In the genomic region with DNA sequence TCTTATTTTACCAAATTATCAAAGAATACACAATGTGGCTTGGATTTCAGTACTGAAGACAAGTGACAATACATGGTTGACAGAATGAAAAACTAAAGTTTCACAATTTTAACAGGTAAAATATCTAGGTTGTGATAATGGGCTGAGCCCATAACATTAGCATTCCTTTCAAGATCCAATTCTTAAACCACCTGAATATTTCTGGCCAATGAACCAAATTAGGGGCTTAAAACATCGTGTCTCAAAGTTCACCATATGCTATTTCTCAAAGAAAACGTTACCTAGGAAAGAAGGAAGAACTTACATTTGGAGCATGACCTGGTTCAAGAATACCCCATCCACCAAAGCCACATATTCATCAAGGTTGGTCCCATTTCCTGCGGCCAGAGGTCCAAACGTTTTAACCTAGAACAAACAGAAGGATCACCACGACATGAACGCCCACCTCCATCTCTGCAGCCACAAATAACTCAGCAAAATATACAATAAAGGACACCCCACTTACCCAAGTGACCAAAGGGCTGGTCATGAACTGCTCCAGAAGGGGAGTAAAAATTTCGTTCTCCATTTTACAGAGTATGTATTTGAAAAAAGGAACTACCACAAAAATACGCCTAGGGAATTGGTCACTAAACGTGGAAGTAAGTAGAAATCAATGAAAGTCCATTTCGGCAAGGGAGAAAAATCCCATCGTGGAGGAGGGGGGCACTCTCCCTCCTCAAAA, we compare ENCODE assay signal across 8 cellular contexts. TPM values are rescaled to one million over a fixed set of nuclear protein-coding genes. Genes with fewer than 3 reads are reported as not detected.
A peak's percentile ranks its signal among the peaks of the same experiment; 100 is the strongest.
DNase-seq lines count a peak whose midpoint lies in the region; ATAC-seq, FAIRE-seq and TF ChIP-seq lines count a peak whose summit lies in the region.

No MANE protein-coding gene starts in this region.

- H3K4me1 Mint-ChIP-seq in astrocyte (ENCODE audit: low read depth, unreplicated experiment), result peaks cover 14% of the 10 kb centered on the region

- H3K9me3 Mint-ChIP-seq in astrocyte (ENCODE audit: unreplicated experiment), result no peaks in the 10 kb centered on the region

- ATAC-seq in HG03520 (IDR thresholded peaks at IDR 0.05; ENCODE audit: unreplicated experiment), result no peak
- no peak for ATAC-seq in GM19467 (IDR thresholded peaks at IDR 0.05; ENCODE audit: unreplicated experiment)
- no peak for ATAC-seq in HG02678 (IDR thresholded peaks at IDR 0.05; ENCODE audit: unreplicated experiment)

- peak overlapping the region; percentile 82 for H3K27ac ChIP-seq in astrocyte (ENCODE audit: low read depth, low read length)
- H3K27ac ChIP-seq in temporal lobe (ENCODE audit: low read depth, low read length), result peak overlapping the region; percentile 92

- H3K36me3 Mint-ChIP-seq in astrocyte (ENCODE audit: low read depth, unreplicated experiment), result peaks cover 4% of the 10 kb centered on the region

- peak overlapping the region; percentile 96 for H3K4me3 Mint-ChIP-seq in astrocyte (ENCODE audit: unreplicated experiment)

- FAIRE-seq in astrocyte (lab: Jason Lieb, UNC), result no peak

- no peaks in the 10 kb centered on the region for H3K4me1 ChIP-seq in astrocyte (ENCODE audit: insufficient read depth, low read length)

- peaks cover 54% of the 10 kb centered on the region for H3K79me2 ChIP-seq in astrocyte (ENCODE audit: insufficient read depth, low read length)

- H3K27ac Mint-ChIP-seq in astrocyte (ENCODE audit: unreplicated experiment), result peak overlapping the region; percentile 86

- H3K27me3 Mint-ChIP-seq in astrocyte (ENCODE audit: low read depth, unreplicated experiment), result no peaks in the 10 kb centered on the region

- TF ChIP-seq CTCF in GM06990 (IDR thresholded peaks at IDR 0.05; ENCODE audit: insufficient read depth, low read length, poor library complexity, severe bottlenecking), result no peak
- no peak for TF ChIP-seq CTCF in astrocyte (IDR thresholded peaks at IDR 0.05; ENCODE audit: insufficient read depth, low read depth, low read length)

- DNase-seq in GM06990 (ENCODE audit: extremely low read depth, insufficient read length) (no peak), MG63 (no peak), astrocyte (ENCODE audit: low read depth) (no peak), kidney tubule cell (ENCODE audit: low spot score) (peak; percentile 13)

- peaks cover 11% of the 10 kb centered on the region for H4K20me1 ChIP-seq in astrocyte (ENCODE audit: insufficient read depth, low read length)

- H3K4me2 ChIP-seq in astrocyte (ENCODE audit: low read length), result peak overlapping the region; percentile 88

- no peaks in the 10 kb centered on the region for H3K36me3 ChIP-seq in GM06990 (ENCODE audit: control insufficient read depth, insufficient read depth, low read length)
- no peaks in the 10 kb centered on the region; the same call in none of the 2 replicates for H3K36me3 ChIP-seq in MG63
- H3K36me3 ChIP-seq in astrocyte (ENCODE audit: insufficient read depth, low read length), result no peaks in the 10 kb centered on the region

- H3K27me3 ChIP-seq in GM06990 (replicated peaks; ENCODE audit: control insufficient read depth, insufficient read depth, low read length) (no peaks in the 10 kb centered on the region), MG63 (no peaks in the 10 kb centered on the region), astrocyte (ENCODE audit: insufficient read depth, low read length) (no peaks in the 10 kb centered on the region)

- H2AFZ ChIP-seq in astrocyte (ENCODE audit: low read depth, low read length), result peak overlapping the region; percentile 94

- H3K9ac ChIP-seq in astrocyte (ENCODE audit: low read length), result peak overlapping the region; percentile 94

- H3K4me3 ChIP-seq in GM06990 (replicated peaks; ENCODE audit: low read depth, low read length) (peak overlapping the region; percentile 98), MG63 (peak overlapping the region; percentile 91), astrocyte (ENCODE audit: insufficient read depth, low read depth, low read length) (peak overlapping the region; percentile 79)

- H3K9me3 ChIP-seq in MG63, result no peaks in the 10 kb centered on the region
- H3K9me3 ChIP-seq in astrocyte (ENCODE audit: insufficient read depth, low read depth, low read length), result no peaks in the 10 kb centered on the region

RNA-seq across cellular contexts. Expression of gene CCDC88A, which starts 1.0 kb away (rescaled TPM):
- 11.8 and 28.3 TPM in 2 replicates for total RNA-seq in MG63 (2014; rRNA removed; shearing (Covaris generic); ENCODE audit: low replicate concordance)
- 66.7 and 74.6 TPM in 2 replicates for total RNA-seq in astrocyte
- total RNA-seq in temporal lobe, result 302 TPM
